ENCODE assay signal across 10 cellular contexts in genomic region chr10:103153765-103154197, GRCh38. TPM values are rescaled to one million over a fixed set of nuclear protein-coding genes. Genes with fewer than 3 reads are reported as not detected.
DNase-seq lines count a peak whose midpoint lies in the region; ATAC-seq and TF ChIP-seq lines count a peak whose summit lies in the region.
"Had no signal": no experiment of that assay in that cellular context is flagged by ENCODE, and none has a peak within 500 bp of the region (broad histone marks: within the 10 kb centered on the region; RNA-seq: fewer than 3 reads in every experiment).

No MANE protein-coding gene starts in this region.

- H2AFZ ChIP-seq in GM23338 (no peak overlapping the region), hepatocyte (peak overlapping the region; percentile 11)

- peaks cover 26% of the 10 kb centered on the region for H3K4me1 Mint-ChIP-seq in GM23338

- H3K9me2 ChIP-seq in GM23338 (ENCODE audit: insufficient read depth) (no peaks in the 10 kb centered on the region), hepatocyte (replicated peaks; ENCODE audit: insufficient read depth) (no peaks in the 10 kb centered on the region)

- H3K36me3 ChIP-seq in GM23338 (ENCODE audit: insufficient read depth) (no peaks in the 10 kb centered on the region), adrenal gland (replicated peaks in 1 of 2) (peaks cover 0 to 16% of the 10 kb centered on the region in 2 donors), hepatocyte (replicated peaks; ENCODE audit: insufficient read depth, low read depth) (no peaks in the 10 kb centered on the region), sigmoid colon (peaks cover 0 to 11% (median 0%) of the 10 kb centered on the region in 4 donors)

- no peaks in the 10 kb centered on the region for H4K20me1 ChIP-seq in GM23338 (replicated peaks; ENCODE audit: insufficient read depth)
- no peaks in the 10 kb centered on the region for H4K20me1 ChIP-seq in hepatocyte (ENCODE audit: insufficient read depth, poor library complexity, severe bottlenecking)

- ATAC-seq in GM23338, result peak; percentile 55; the same call in 2 of the 3 replicates
- no peak for ATAC-seq in GM21447 (IDR thresholded peaks at IDR 0.05; ENCODE audit: unreplicated experiment)
- ATAC-seq in activated CD4-positive, CD25-positive, alpha-beta regulatory T cell treated with anti-CD3 and anti-CD28 coated beads, Interleukin-2, amount 50 U/mL, for 24 hours, result no peak
- ATAC-seq in HG02973 (IDR thresholded peaks at IDR 0.05; ENCODE audit: unreplicated experiment), result no peak
- ATAC-seq: T-cell had no signal

- H3F3A ChIP-seq in GM23338 (replicated peaks; ENCODE audit: low read depth), result no peaks in the 10 kb centered on the region

- H3K79me2 ChIP-seq in GM23338 (replicated peaks; ENCODE audit: insufficient read depth) (peaks cover 35% of the 10 kb centered on the region), hepatocyte (peaks cover 35% of the 10 kb centered on the region)

- H3K27ac ChIP-seq in GM23338 (ENCODE audit: low read depth) (peak overlapping the region; percentile 86), adrenal gland (peak overlapping the region in 4 of 5 donors; percentile 23 to 73 (median 48)), hepatocyte (peak overlapping the region; percentile 85), sigmoid colon (peak overlapping the region; percentile 54 to 66 (median 62))

- DNase-seq in GM23338 (ENCODE audit: low spot score) (peak; percentile 9), adrenal gland (no peak), hepatocyte (ENCODE audit: low spot score) (no peak), sigmoid colon (no peak), LoVo (ENCODE audit: low spot score) (no peak)
- DNase-seq: central memory CD4-positive, alpha-beta T cell; T-cell had no signal

- peak overlapping the region; percentile 51 for H3K4me3 Mint-ChIP-seq in GM23338
- H3K4me3 Mint-ChIP-seq: T-cell had no signal

- 33 to 62% (median 51%) methylated on average over 4 of the region's 4 CpGs for WGBS in adrenal gland, 4 donors
- 18% methylated on average over 4 of the region's 4 CpGs for WGBS in hepatocyte (ENCODE audit: low lambda C conversion rate, missing lambda C conversion rate)
- 51 to 81% methylated on average over 4 of the region's 4 CpGs for WGBS in sigmoid colon, 2 donors

- TF ChIP-seq EP300 in sigmoid colon (IDR thresholded peaks at IDR 0.05), result no peak

- TF ChIP-seq CTCF in GM23338 (conservative IDR thresholded peaks at IDR 0.05; ENCODE audit: low read depth in 2 of 2) (no peak), adrenal gland (IDR thresholded peaks at IDR 0.05) (no peak), hepatocyte (IDR thresholded peaks at IDR 0.05; ENCODE audit: poor library complexity) (no peak), sigmoid colon (IDR thresholded peaks at IDR 0.05) (no peak)

- no peaks in the 10 kb centered on the region for H3K9me3 Mint-ChIP-seq in GM23338
- H3K9me3 Mint-ChIP-seq: T-cell had no signal

- intact Hi-C loops in adrenal gland (cut with DNase I), result no loop called here
- intact Hi-C loops in sigmoid colon (cut with DNase I), result no loop called here

- H3K27me3 Mint-ChIP-seq in GM23338 (ENCODE audit: insufficient read depth, low read depth, poor library complexity), result peaks cover 4% of the 10 kb centered on the region
- H3K27me3 Mint-ChIP-seq: T-cell had no signal

- H3K4me3 ChIP-seq in GM23338 (peak overlapping the region; percentile 9; the same call in 1 of the 2 replicates), adrenal gland (peak overlapping the region in 1 of 4 donors; percentile 6), hepatocyte (peak overlapping the region; percentile 5), sigmoid colon (peak overlapping the region in 2 of 4 donors; percentile 1 to 3)

- H3K27ac Mint-ChIP-seq in GM23338, result peak overlapping the region; percentile 97
- H3K27ac Mint-ChIP-seq: T-cell had no signal

- H3K4me2 ChIP-seq in GM23338 (peak overlapping the region; percentile 48), hepatocyte (peak overlapping the region; percentile 65)

- peaks cover 28% of the 10 kb centered on the region for H3K4me1 ChIP-seq in GM23338 (ENCODE audit: insufficient read depth)
- peaks cover 14 to 48% of the 10 kb centered on the region in 2 donors for H3K4me1 ChIP-seq in adrenal gland (replicated peaks in 1 of 2)
- H3K4me1 ChIP-seq in hepatocyte (ENCODE audit: insufficient read depth), result peaks cover 32% of the 10 kb centered on the region
- H3K4me1 ChIP-seq in sigmoid colon, result peaks cover 0 to 31% (median 25%) of the 10 kb centered on the region in 4 donors

- no peak for TF ChIP-seq POLR2A in adrenal gland (IDR thresholded peaks at IDR 0.05)
- TF ChIP-seq POLR2A in sigmoid colon (IDR thresholded peaks at IDR 0.05), result no peak

- H3K27me3 ChIP-seq in GM23338 (ENCODE audit: insufficient read depth), result no peaks in the 10 kb centered on the region
- no peaks in the 10 kb centered on the region for H3K27me3 ChIP-seq in adrenal gland
- H3K27me3 ChIP-seq in hepatocyte, result no peaks in the 10 kb centered on the region
- no peaks in the 10 kb centered on the region for H3K27me3 ChIP-seq in sigmoid colon

- H3K36me3 Mint-ChIP-seq in GM23338 (ENCODE audit: low read depth), result peaks cover 2% of the 10 kb centered on the region; the same call in 1 of the 3 replicates

- no peaks in the 10 kb centered on the region for H3K9me3 ChIP-seq in adrenal gland (replicated peaks in 1 of 3)
- no peaks in the 10 kb centered on the region for H3K9me3 ChIP-seq in hepatocyte (ENCODE audit: low read depth)
- H3K9me3 ChIP-seq in sigmoid colon, result no peaks in the 10 kb centered on the region

TF ChIP-seq in GM23338, 12 proteins besides CTCF, POLR2A, EP300 and RAD21:
- no peak for TF ChIP-seq STAT1 (IDR thresholded peaks at IDR 0.05; ENCODE audit: unreplicated experiment)
- no peak for TF ChIP-seq POLR2AphosphoS5 (IDR thresholded peaks at IDR 0.05; ENCODE audit: low read depth)
TF ChIP-seq in GM23338: peak in this region for 0.

RNA-seq across cellular contexts. Expression of gene NT5C2, which starts 39.3 kb away (rescaled TPM):
- 85.4 and 107 TPM in 2 replicates for total RNA-seq in GM23338 (2014; rRNA removed; shearing (Covaris generic))
- polyA plus RNA-seq in GM23338 (2016; fragmentation: Nextera tagmentation; extraction: Ambion mirVana) (27.1 and 33.9 TPM in 2 replicates), adrenal gland (10 to 100 TPM; 32.9 to 92.5 (median 33.2) TPM), hepatocyte (49.2 and 52.0 TPM in 2 replicates), sigmoid colon (10 to 100 TPM; 49.2 to 61.5 (median 53.1) TPM)
- total RNA-seq in adrenal gland (100 to 1,000 TPM in 1 of 8 donors, 10 to 100 TPM in 7; 23.2 to 101 (median 71.6) TPM), hepatocyte (50.7 and 58.7 TPM in 2 replicates), sigmoid colon (10 to 100 TPM; 37.7 to 51.4 (median 46.9) TPM)
